9 cellular contexts compared by ENCODE assay signal in the genomic region with DNA sequence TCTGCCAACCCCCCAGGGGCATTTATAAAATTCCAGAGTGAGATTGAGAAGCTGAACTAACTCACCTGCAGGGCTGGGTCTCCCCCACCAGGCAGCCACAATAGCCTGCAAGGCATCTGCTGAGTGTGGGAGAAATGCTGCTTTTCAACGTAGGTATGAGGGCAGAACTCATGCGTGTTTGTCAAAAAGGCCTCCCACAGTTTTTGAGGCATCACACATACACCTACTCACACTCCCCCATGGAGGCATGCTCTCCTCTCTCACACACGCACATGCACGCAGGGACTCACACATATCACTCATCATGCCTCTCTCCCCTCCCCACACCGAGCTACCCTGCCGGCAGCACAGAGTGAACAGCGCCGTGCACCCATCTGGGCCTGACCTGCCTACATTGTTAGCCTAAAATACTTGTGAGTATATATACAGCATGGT.
A peak's percentile ranks its signal among the peaks of the same experiment; 100 is the strongest.
DNase-seq lines count a peak whose midpoint lies in the region; ATAC-seq and TF ChIP-seq lines count a peak whose summit lies in the region.
"Had no signal": no experiment of that assay in that cellular context is flagged by ENCODE, and none has a peak within 500 bp of the region (broad histone marks: within the 10 kb centered on the region; RNA-seq: fewer than 3 reads in every experiment).

No MANE protein-coding gene starts in this region.

- in situ Hi-C loops in GM13977 (cut with MboI; ENCODE audit: low pct_unique_long_range_greater_than_20kb, low sequenced_read_pairs, unreplicated experiment): no loop called here

- H3K27ac ChIP-seq in colonic mucosa: peak overlapping the region; percentile 44
- no peak overlapping the region for H3K27ac ChIP-seq in SK-N-SH (ENCODE audit: low read depth in 2 of 2, low read length in 1 of 2)
- H3K27ac ChIP-seq: parathyroid adenoma had no signal

- peak overlapping the region; percentile 84 for H3K4me3 Mint-ChIP-seq in T-helper 17 cell

- POLR2A ChIA-PET in SK-N-SH (lab: Yijun Ruan, JAX): no interaction called here

- DNase-seq in GM13977 (ENCODE audit: low spot score): peak; percentile 39
- DNase-seq in T-helper 17 cell: peak in 2 of 3 donors; percentile 19 to 27
- no peak for DNase-seq in colonic mucosa
- DNase-seq in stimulated activated CD8-positive, alpha-beta memory T cell treated with anti-CD3 and anti-CD28 coated beads, Interleukin-4, amount 100 ng/mL, for 4 hours (ENCODE audit: low read depth in 2 of 2, low spot score in 1 of 2): peak; percentile 35 to 66
- no peak for DNase-seq in GF-D8 (lab: John Stamatoyannopoulos, UW)
- DNase-seq in SK-N-DZ (ENCODE audit: low spot score): no peak
- DNase-seq in SK-N-SH: no peak

- TF ChIP-seq EP300 in SK-N-SH (IDR thresholded peaks at IDR 0.05; ENCODE audit: borderline replicate concordance in 1 of 2, low read depth in 1 of 2, low read length in 1 of 2): no peak

- WGBS in SK-N-SH (ENCODE audit: low lambda C conversion rate): 5% methylated on average over 6 of the region's 8 CpGs

- no peaks in the 10 kb centered on the region for H3K9me3 ChIP-seq in T-helper 17 cell (ENCODE audit: control insufficient read depth, low read length, poor library complexity, severe bottlenecking)
- no peaks in the 10 kb centered on the region for H3K9me3 ChIP-seq in colonic mucosa
- no peaks in the 10 kb centered on the region for H3K9me3 ChIP-seq in SK-N-SH

- H3F3A ChIP-seq in SK-N-SH (replicated peaks; ENCODE audit: insufficient read depth): no peaks in the 10 kb centered on the region

- H3K4me1 ChIP-seq in colonic mucosa (no peaks in the 10 kb centered on the region), SK-N-SH (ENCODE audit: control insufficient read depth in 1 of 2, insufficient read depth in 2 of 2, low read depth in 1 of 2, low read length in 1 of 2) (no peaks in the 10 kb centered on the region)
- H3K4me1 ChIP-seq: parathyroid adenoma had no signal

- H4K20me1 ChIP-seq in SK-N-SH (ENCODE audit: insufficient read depth): no peaks in the 10 kb centered on the region

- H3K79me2 ChIP-seq in SK-N-SH (ENCODE audit: insufficient read depth): no peaks in the 10 kb centered on the region
- H3K79me2 ChIP-seq: parathyroid adenoma had no signal

- H3K9ac ChIP-seq in colonic mucosa (ENCODE audit: low read depth in 2 of 2, low read length in 2 of 2) (no peak overlapping the region), SK-N-SH (no peak overlapping the region)
- H3K9ac ChIP-seq: parathyroid adenoma had no signal

- no peaks in the 10 kb centered on the region for H3K36me3 Mint-ChIP-seq in T-helper 17 cell (ENCODE audit: low read depth)

- TF ChIP-seq RAD21 in SK-N-SH (IDR thresholded peaks at IDR 0.05; ENCODE audit: low read length): no peak

- no peak overlapping the region for H3K4me3 ChIP-seq in colonic mucosa
- no peak overlapping the region for H3K4me3 ChIP-seq in SK-N-SH (ENCODE audit: low read depth in 2 of 2, low read length in 1 of 2)

- ATAC-seq in HG02610 (IDR thresholded peaks at IDR 0.05; ENCODE audit: unreplicated experiment) (peak; percentile 45), T-helper 17 cell (peak; percentile 76)

- intact Hi-C loops in colonic mucosa (cut with DNase I): no loop called here

- no peak overlapping the region for H3K4me2 ChIP-seq in SK-N-SH

- TF ChIP-seq CTCF in GM13977 (IDR thresholded peaks at IDR 0.05; ENCODE audit: extremely low read depth, insufficient read depth, missing control alignments): peak; percentile 69
- no peak for TF ChIP-seq CTCF in colonic mucosa (IDR thresholded peaks at IDR 0.05)
- TF ChIP-seq CTCF in SK-N-SH (IDR thresholded peaks at IDR 0.05): no peak

- H3K27me3 Mint-ChIP-seq in T-helper 17 cell: no peaks in the 10 kb centered on the region

- no peaks in the 10 kb centered on the region for H3K27me3 ChIP-seq in colonic mucosa
- H3K27me3 ChIP-seq in SK-N-SH (ENCODE audit: insufficient read depth): no peaks in the 10 kb centered on the region

- peaks cover 68% of the 10 kb centered on the region for H3K4me1 Mint-ChIP-seq in T-helper 17 cell

- no peaks in the 10 kb centered on the region for H3K9me2 ChIP-seq in SK-N-SH

- peak overlapping the region; percentile 100 for H3K27ac Mint-ChIP-seq in T-helper 17 cell

- CTCF ChIA-PET in SK-N-SH (lab: Yijun Ruan, JAX): no interaction called here

- H2AFZ ChIP-seq in SK-N-SH (ENCODE audit: low read depth): no peak overlapping the region
- H2AFZ ChIP-seq: parathyroid adenoma had no signal

- H3K36me3 ChIP-seq in colonic mucosa (no peaks in the 10 kb centered on the region), SK-N-SH (replicated peaks in 1 of 2; ENCODE audit: control insufficient read depth in 1 of 2, insufficient read depth in 2 of 2, low read length in 1 of 2) (no peaks in the 10 kb centered on the region)

TF ChIP-seq in SK-N-SH, 30 proteins besides CTCF, POLR2A, EP300 and RAD21:
- TF ChIP-seq MXI1 (IDR thresholded peaks at IDR 0.05; ENCODE audit: low read depth, low read length): no peak
- TF ChIP-seq SIN3A (IDR thresholded peaks at IDR 0.05; ENCODE audit: borderline replicate concordance, low read depth, low read length): no peak
- no peak for TF ChIP-seq SMC3 (IDR thresholded peaks at IDR 0.05; ENCODE audit: low read depth, low read length)
- TF ChIP-seq FOXM1 (IDR thresholded peaks at IDR 0.05; ENCODE audit: low read depth): no peak
- TF ChIP-seq, protein P1, sequence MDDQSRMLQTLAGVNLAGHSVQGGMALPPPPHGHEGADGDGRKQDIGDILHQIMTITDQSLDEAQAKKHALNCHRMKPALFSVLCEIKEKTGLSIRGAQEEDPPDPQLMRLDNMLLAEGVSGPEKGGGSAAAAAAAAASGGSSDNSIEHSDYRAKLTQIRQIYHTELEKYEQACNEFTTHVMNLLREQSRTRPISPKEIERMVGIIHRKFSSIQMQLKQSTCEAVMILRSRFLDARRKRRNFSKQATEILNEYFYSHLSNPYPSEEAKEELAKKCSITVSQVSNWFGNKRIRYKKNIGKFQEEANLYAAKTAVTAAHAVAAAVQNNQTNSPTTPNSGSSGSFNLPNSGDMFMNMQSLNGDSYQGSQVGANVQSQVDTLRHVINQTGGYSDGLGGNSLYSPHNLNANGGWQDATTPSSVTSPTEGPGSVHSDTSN (IDR thresholded peaks at IDR 0.05): no peak
- no peak for TF ChIP-seq RXRA (IDR thresholded peaks at IDR 0.05; ENCODE audit: borderline replicate concordance, low read depth)
- no peak for TF ChIP-seq JUND (IDR thresholded peaks at IDR 0.05)
- no peak for TF ChIP-seq FOSL2 (IDR thresholded peaks at IDR 0.05; ENCODE audit: borderline replicate concordance, low read depth)
- TF ChIP-seq, protein P2, sequence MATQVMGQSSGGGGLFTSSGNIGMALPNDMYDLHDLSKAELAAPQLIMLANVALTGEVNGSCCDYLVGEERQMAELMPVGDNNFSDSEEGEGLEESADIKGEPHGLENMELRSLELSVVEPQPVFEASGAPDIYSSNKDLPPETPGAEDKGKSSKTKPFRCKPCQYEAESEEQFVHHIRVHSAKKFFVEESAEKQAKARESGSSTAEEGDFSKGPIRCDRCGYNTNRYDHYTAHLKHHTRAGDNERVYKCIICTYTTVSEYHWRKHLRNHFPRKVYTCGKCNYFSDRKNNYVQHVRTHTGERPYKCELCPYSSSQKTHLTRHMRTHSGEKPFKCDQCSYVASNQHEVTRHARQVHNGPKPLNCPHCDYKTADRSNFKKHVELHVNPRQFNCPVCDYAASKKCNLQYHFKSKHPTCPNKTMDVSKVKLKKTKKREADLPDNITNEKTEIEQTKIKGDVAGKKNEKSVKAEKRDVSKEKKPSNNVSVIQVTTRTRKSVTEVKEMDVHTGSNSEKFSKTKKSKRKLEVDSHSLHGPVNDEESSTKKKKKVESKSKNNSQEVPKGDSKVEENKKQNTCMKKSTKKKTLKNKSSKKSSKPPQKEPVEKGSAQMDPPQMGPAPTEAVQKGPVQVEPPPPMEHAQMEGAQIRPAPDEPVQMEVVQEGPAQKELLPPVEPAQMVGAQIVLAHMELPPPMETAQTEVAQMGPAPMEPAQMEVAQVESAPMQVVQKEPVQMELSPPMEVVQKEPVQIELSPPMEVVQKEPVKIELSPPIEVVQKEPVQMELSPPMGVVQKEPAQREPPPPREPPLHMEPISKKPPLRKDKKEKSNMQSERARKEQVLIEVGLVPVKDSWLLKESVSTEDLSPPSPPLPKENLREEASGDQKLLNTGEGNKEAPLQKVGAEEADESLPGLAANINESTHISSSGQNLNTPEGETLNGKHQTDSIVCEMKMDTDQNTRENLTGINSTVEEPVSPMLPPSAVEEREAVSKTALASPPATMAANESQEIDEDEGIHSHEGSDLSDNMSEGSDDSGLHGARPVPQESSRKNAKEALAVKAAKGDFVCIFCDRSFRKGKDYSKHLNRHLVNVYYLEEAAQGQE (IDR thresholded peaks at IDR 0.05; ENCODE audit: low read depth, low read length): no peak
- TF ChIP-seq YY1 (IDR thresholded peaks at IDR 0.05; ENCODE audit: low read depth): no peak
- no peak for TF ChIP-seq RCOR1 (IDR thresholded peaks at IDR 0.05; ENCODE audit: low read length)

Comparison
In these comparisons a context has a peak if more than half of its experiments do, and no peak if none do; other contexts are left out.
1. DNase-seq: peak in GM13977 (single experiment), T-helper 17 cell (2 of 3) and stimulated activated CD8-positive, alpha-beta memory T cell treated with anti-CD3 and anti-CD28 coated beads, Interleukin-4, amount 100 ng/mL, for 4 hours (2 of 2); none in colonic mucosa (single experiment), GF-D8 (single experiment), SK-N-DZ (single experiment) and SK-N-SH (single experiment).